18 cellular contexts compared by ENCODE assay signal in the genomic region with DNA sequence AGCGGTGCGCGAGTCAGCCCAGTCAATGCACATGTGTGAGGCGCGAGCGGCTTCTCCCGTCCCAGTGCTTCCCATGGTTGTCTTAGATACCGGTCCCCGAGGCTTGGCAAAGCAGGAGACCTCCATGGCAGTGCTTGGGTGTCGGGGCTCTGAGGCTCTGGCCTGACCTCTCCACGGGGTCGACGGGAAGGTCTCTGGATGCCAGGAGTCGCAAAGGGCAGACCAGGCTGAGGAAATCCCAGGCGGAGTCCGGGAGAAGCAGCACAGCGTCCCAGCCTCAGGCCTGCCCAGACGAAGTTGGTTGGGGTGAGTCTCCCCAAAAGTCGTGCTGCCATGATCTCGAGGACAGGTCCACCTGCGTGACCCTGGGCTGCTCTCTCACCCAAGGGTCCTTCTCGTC.
"Had no signal": no experiment of that assay in that cellular context is flagged by ENCODE, and none has a peak within 500 bp of the region (broad histone marks: within the 10 kb centered on the region; RNA-seq: fewer than 3 reads in every experiment).

No MANE protein-coding gene starts in this region.

- ATAC-seq: activated T-cell treated with anti-CD3 and anti-CD28 coated beads, Interleukin-2, amount 50 U/mL, for 4 hours; foreskin keratinocyte; sciatic nerve had no signal

- H3K4me1 ChIP-seq: adrenal gland, ascending aorta, foreskin keratinocyte, parathyroid adenoma, thyroid gland had no signal

- DNase-seq: activated CD4-positive, alpha-beta T cell treated with anti-CD3 and anti-CD28 coated beads for 1 hour; activated CD8-positive, alpha-beta memory T cell treated with anti-CD3 and anti-CD28 coated beads for 24 hours; activated CD8-positive, alpha-beta memory T cell treated with anti-CD3 and anti-CD28 coated beads, Interleukin-2, amount 50 U/mL, for 4 hours; activated naive CD4-positive, alpha-beta T cell; activated T-cell treated with anti-CD3 and anti-CD28 coated beads, Interleukin-2, amount 50 U/mL, for 4 hours; adrenal gland; brain microvascular endothelial cell; central memory CD4-positive, alpha-beta T cell; effector memory CD4-positive, alpha-beta T cell; foreskin keratinocyte; kidney glomerular epithelial cell; stimulated activated CD4-positive, alpha-beta T cell treated with anti-CD3 and anti-CD28 coated beads, Interleukin-4, amount 100 ng/mL, for 1 hour; stimulated activated naive CD4-positive, alpha-beta T cell; T-helper 1 cell; thyroid gland had no signal

- H3K36me3 ChIP-seq: adrenal gland, ascending aorta, brain microvascular endothelial cell, thyroid gland had no signal

- H3K4me3 ChIP-seq: adrenal gland, ascending aorta, thyroid gland had no signal

- H3K27me3 ChIP-seq: adrenal gland, ascending aorta, brain microvascular endothelial cell, foreskin keratinocyte, thyroid gland had no signal

- H3K27ac ChIP-seq: adrenal gland, ascending aorta, brain microvascular endothelial cell, foreskin keratinocyte, parathyroid adenoma, thyroid gland had no signal

- H3K9me3 ChIP-seq: thyroid gland had no signal
